In the genomic region with DNA sequence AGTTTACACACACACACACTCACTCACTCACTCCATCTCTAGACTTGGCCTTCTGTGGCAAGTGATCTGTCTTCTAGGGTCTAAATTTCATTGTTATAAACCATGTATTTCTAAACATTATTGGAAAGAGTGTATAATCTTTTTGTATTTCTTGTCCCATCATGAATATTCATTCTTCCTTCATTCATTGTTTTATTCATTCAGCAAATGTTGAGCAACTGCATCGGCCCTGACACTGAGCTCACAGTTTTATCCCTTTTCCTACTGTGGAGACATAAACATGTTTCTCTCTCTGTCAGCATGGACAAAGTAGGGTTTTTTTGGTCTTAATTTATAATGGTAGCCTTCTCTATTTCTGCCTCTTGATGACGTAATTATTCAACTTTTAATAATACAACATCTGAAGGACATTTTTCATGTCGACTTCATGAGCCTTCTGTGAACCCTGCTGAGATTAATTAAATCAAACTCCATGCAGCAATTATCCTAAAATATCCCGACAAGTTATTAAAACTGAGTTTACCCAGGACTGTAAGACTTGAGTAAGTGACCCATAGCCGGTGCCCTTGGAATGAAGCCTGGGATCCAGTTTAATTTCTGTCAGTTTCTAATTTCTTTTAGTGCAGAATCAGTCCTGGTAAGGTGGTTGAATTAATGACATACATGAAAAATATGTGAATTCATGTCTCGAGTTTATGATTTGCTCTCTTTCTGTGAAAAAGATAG, we compare ENCODE assay signal across 23 cellular contexts. TPM values are rescaled to one million over a fixed set of nuclear protein-coding genes. Genes with fewer than 3 reads are reported as not detected.
DNase-seq lines count a peak whose midpoint lies in the region; ATAC-seq, FAIRE-seq and TF ChIP-seq lines count a peak whose summit lies in the region.
"Had no signal": no experiment of that assay in that cellular context is flagged by ENCODE, and none has a peak within 500 bp of the region (broad histone marks: within the 10 kb centered on the region; RNA-seq: fewer than 3 reads in every experiment).

No MANE protein-coding gene starts in this region.

- no peak overlapping the region for H3K9ac ChIP-seq in GM12878 (ENCODE audit: control insufficient read depth, insufficient read depth, low read length)

- no peaks in the 10 kb centered on the region for H3K4me1 ChIP-seq in GM12878 (ENCODE audit: control insufficient read depth, insufficient read depth, low read length)
- H3K4me1 ChIP-seq: SJCRH30 had no signal

- ATAC-seq in GM12878 (no peak), GM21360 (IDR thresholded peaks at IDR 0.05; ENCODE audit: unreplicated experiment) (no peak)
- ATAC-seq: right cardiac atrium had no signal

- POLR2A ChIA-PET in GM12878 (lab: Charles Lee), result no interaction called here

- RAD21 ChIA-PET in GM12878 (lab: Charles Lee; ENCODE audit: unreplicated experiment), result no interaction called here

- in situ Hi-C loops in GM12878 (cut with MboI), result no loop called here

- no peaks in the 10 kb centered on the region for H3K9me3 ChIP-seq in GM12878 (replicated peaks; ENCODE audit: control insufficient read depth, insufficient read depth, low read length)
- H3K9me3 ChIP-seq: MG63, SJCRH30, tibial artery had no signal

- H3K27ac Mint-ChIP-seq in activated CD4-positive, alpha-beta T cell treated with anti-CD3 and anti-CD28 coated beads, Interleukin-2, amount 10 ng/mL, durations not matched to agents 24 days and 14 days, result peak overlapping the region; percentile 71
- H3K27ac Mint-ChIP-seq: CD14-positive monocyte, nephron progenitor cell had no signal

- H3K4me2 ChIP-seq in GM12878 (ENCODE audit: control insufficient read depth, insufficient read depth), result no peak overlapping the region

- H3K9me3 Mint-ChIP-seq in activated CD4-positive, alpha-beta T cell treated with anti-CD3 and anti-CD28 coated beads, Interleukin-2, amount 10 ng/mL, durations not matched to agents 24 days and 14 days, result peaks cover 3% of the 10 kb centered on the region
- H3K9me3 Mint-ChIP-seq: CD14-positive monocyte, immature natural killer cell, nephron progenitor cell had no signal

- no peak for FAIRE-seq in GM12878 (lab: Jason Lieb, UNC)
- FAIRE-seq: colon had no signal

- no peak overlapping the region for H3K4me3 ChIP-seq in GM12878
- H3K4me3 ChIP-seq: MG63, SJCRH30, tibial artery had no signal

- no peak overlapping the region for H2AFZ ChIP-seq in GM12878 (ENCODE audit: control insufficient read depth, low read depth, low read length)

- no peak for TF ChIP-seq POLR2A in GM12878 (IDR thresholded peaks at IDR 0.05; ENCODE audit: low read depth, low read length)

- SMC1A ChIA-PET in GM12878 (lab: Charles Lee; ENCODE audit: uncharacterized antibody, unreplicated experiment), result no interaction called here

- BruUV-seq in GM12878 (replicated peaks; lab: Mats Ljungman, UMichigan), result no TSS peak

- peaks cover 2% of the 10 kb centered on the region for H3K27me3 Mint-ChIP-seq in activated CD4-positive, alpha-beta T cell treated with anti-CD3 and anti-CD28 coated beads, Interleukin-2, amount 10 ng/mL, durations not matched to agents 24 days and 14 days

- H3K27ac ChIP-seq in GM12878 (ENCODE audit: control insufficient read depth, insufficient read depth), result no peak overlapping the region
- peak overlapping the region; percentile 69 for H3K27ac ChIP-seq in substantia nigra (ENCODE audit: low read depth, low read length, poor library complexity, severe bottlenecking)
- H3K27ac ChIP-seq: SJCRH30 had no signal

- peaks cover 15% of the 10 kb centered on the region for H3K36me3 Mint-ChIP-seq in activated CD4-positive, alpha-beta T cell treated with anti-CD3 and anti-CD28 coated beads, Interleukin-2, amount 10 ng/mL, durations not matched to agents 24 days and 14 days (ENCODE audit: low read depth)
- H3K36me3 Mint-ChIP-seq: CD14-positive monocyte had no signal

- peak overlapping the region; percentile 17 for H3K4me3 Mint-ChIP-seq in activated CD4-positive, alpha-beta T cell treated with anti-CD3 and anti-CD28 coated beads, Interleukin-2, amount 10 ng/mL, durations not matched to agents 24 days and 14 days
- H3K4me3 Mint-ChIP-seq: CD14-positive monocyte, immature natural killer cell, nephron progenitor cell had no signal

- CTCF ChIA-PET in GM12878 (lab: Yijun Ruan, JAX), result no interaction called here

- H3K27me3 ChIP-seq in GM12878 (replicated peaks in 1 of 2; ENCODE audit: control insufficient read depth in 2 of 2, insufficient read depth in 2 of 2, low read length in 1 of 2), result no peaks in the 10 kb centered on the region; a peak in 3 of 4 replicates
- H3K27me3 ChIP-seq: MG63, SJCRH30, tibial artery had no signal

- H3K4me1 Mint-ChIP-seq in activated CD4-positive, alpha-beta T cell treated with anti-CD3 and anti-CD28 coated beads, Interleukin-2, amount 10 ng/mL, durations not matched to agents 24 days and 14 days, result peaks cover 27% of the 10 kb centered on the region
- H3K4me1 Mint-ChIP-seq: CD14-positive monocyte, immature natural killer cell, nephron progenitor cell had no signal

- no peaks in the 10 kb centered on the region for H3K79me2 ChIP-seq in GM12878 (ENCODE audit: control insufficient read depth, insufficient read depth, low read length)

- DNase-seq in activated CD4-positive, alpha-beta T cell treated with anti-CD3 and anti-CD28 coated beads, Interleukin-2, amount 10 ng/mL, durations not matched to agents 24 days and 14 days, result no peak
- no peak for DNase-seq in activated CD4-positive, alpha-beta T cell treated with anti-CD3 and anti-CD28 coated beads, Interleukin-2, amount 50 U/mL, for 1 hour
- DNase-seq in GM12878 (ENCODE audit: low read depth, low spot score) (no peak), midbrain (lab: John Stamatoyannopoulos, UW) (peak; percentile 50), substantia nigra (lab: John Stamatoyannopoulos, UW) (peak in 2 of 49 donors; percentile 36 to 37), GM20000 (ENCODE audit: low spot score) (no peak)
- no peak for DNase-seq in stimulated activated CD4-positive, alpha-beta T cell treated with anti-CD3 and anti-CD28 coated beads, Interleukin-2, amount 100 ng/mL, for 24 hours
- DNase-seq: activated CD4-positive, alpha-beta T cell treated with anti-CD3 and anti-CD28 coated beads for 4 hours; aorta; DMS79; erythroblast; HCEC 1CT; immature natural killer cell; MG63; NCI-H1694 treated with DMSO at 0.1 percent for 48 hours; NCI-H524; nephron progenitor cell; right cardiac atrium; SJCRH30; tibial artery had no signal

- intact Hi-C loops in activated CD4-positive, alpha-beta T cell treated with anti-CD3 and anti-CD28 coated beads, Interleukin-2, amount 10 ng/mL, durations not matched to agents 24 days and 14 days (cut with micrococcal nuclease), result no loop called here
- intact Hi-C loops in GM12878 (cut with micrococcal nuclease; ENCODE audit: unreplicated experiment), result no loop called here

- TF ChIP-seq CTCF in GM12878 (IDR thresholded peaks at IDR 0.05 in 2 of 3, conservative IDR thresholded peaks at IDR 0.05 in 1 of 3; ENCODE audit: control insufficient read depth in 2 of 3, extremely low read depth in 1 of 3, insufficient read depth in 1 of 3, low read depth in 3 of 3, low read length in 3 of 3) (no peak), GM20000 (IDR thresholded peaks at IDR 0.05; ENCODE audit: extremely low read depth, missing control alignments) (no peak)

- H3K36me3 ChIP-seq in GM12878 (ENCODE audit: control insufficient read depth in 2 of 2, insufficient read depth in 2 of 2, low read length in 1 of 2), result no peaks in the 10 kb centered on the region
- H3K36me3 ChIP-seq: tibial artery had no signal

- no peaks in the 10 kb centered on the region for H4K20me1 ChIP-seq in GM12878 (ENCODE audit: control insufficient read depth, insufficient read depth)

- TF ChIP-seq RAD21 in GM12878 (IDR thresholded peaks at IDR 0.05; ENCODE audit: insufficient read depth, low read depth, low read length), result no peak

- WGBS in GM12878 (ENCODE audit: insufficient coverage, insufficient replicate concordance, low lambda C conversion rate, missing lambda C conversion rate), result 26% methylated on average over 6 of the region's 6 CpGs

- no peak for TF ChIP-seq EP300 in GM12878 (IDR thresholded peaks at IDR 0.05; ENCODE audit: borderline replicate concordance in 1 of 2, control insufficient read depth in 1 of 2, low read depth in 2 of 2, low read length in 2 of 2)

TF ChIP-seq in GM12878, 131 proteins besides CTCF, POLR2A, EP300 and RAD21:
- TF ChIP-seq ATF7 (IDR thresholded peaks at IDR 0.05; ENCODE audit: low read depth), result 0 out of 2 replicates have a peak, but pooled peaks have one; percentile 18
- TF ChIP-seq MTA2 (IDR thresholded peaks at IDR 0.05; ENCODE audit: low read depth), result no peak

RNA-seq across cellular contexts. Expression of a gene that starts 7.3 kb away (rescaled TPM):
- 41.9 and 43.6 TPM in 2 replicates for total RNA-seq in activated CD4-positive, alpha-beta T cell treated with anti-CD3 and anti-CD28 coated beads, Interleukin-2, amount 10 ng/mL, durations not matched to agents 24 days and 14 days
- 25.9 and 31.1 TPM in 2 replicates for total RNA-seq in GM12878 (2013; cell fraction: nucleolus; rRNA removed)
- total RNA-seq in GM12878 (2014; rRNA removed), result 11.1 and 12.2 TPM in 2 replicates
- total RNA-seq in GM12878 (2014; rRNA removed; fragmentation: Illumina TruSeq; extraction: Trizol), result 10.1 and 10.5 TPM in 2 replicates
- total RNA-seq in GM12878 (2021), result 10.3 and 10.7 TPM in 2 replicates
- polyA plus RNA-seq in GM12878 (2011; ENCODE audit: low read depth), result 4.2 TPM
- 10.9 and 11.7 TPM in 2 replicates for polyA plus RNA-seq in GM12878 (2011; rRNA removed)
- 7.1 and 8.5 TPM in 2 replicates for polyA plus RNA-seq in GM12878 (2011; cell fraction: cytosol; rRNA removed)
- 9.4 and 10.8 TPM in 2 replicates for polyA plus RNA-seq in GM12878 (2011; cell fraction: nucleus; rRNA removed)
- polyA plus RNA-seq in GM12878 (2012), result 5.1 and 7.6 TPM in 2 replicates
- polyA plus RNA-seq in GM12878 (2014; fragmentation: Illumina TruSeq; extraction: Trizol), result 10.9 and 11.7 TPM in 2 replicates
- polyA plus RNA-seq in GM12878 (2014; fragmentation: Nextera tagmentation; extraction: Ambion mirVana), result 1 to 10 TPM; 2.4 to 2.7 TPM
- polyA plus RNA-seq in GM12878 (2014; rRNA removed), result 10.2 and 10.6 TPM in 2 replicates
- 1 to 10 TPM; 5.4 to 5.5 TPM for polyA plus RNA-seq in GM12878 (2016; fragmentation: Nextera tagmentation; extraction: Ambion mirVana)
- 16.5 and 20.6 TPM in 2 replicates for polyA minus RNA-seq in GM12878 (2011; rRNA and poly(A)+ RNA removed)
- polyA minus RNA-seq in GM12878 (2011; cell fraction: cytosol; rRNA and poly(A)+ RNA removed), result 5.6 and 6.3 TPM in 2 replicates
- polyA minus RNA-seq in GM12878 (2011; cell fraction: nucleus; rRNA and poly(A)+ RNA removed), result 8.5 and 13.2 TPM in 2 replicates
